In the genomic region with DNA sequence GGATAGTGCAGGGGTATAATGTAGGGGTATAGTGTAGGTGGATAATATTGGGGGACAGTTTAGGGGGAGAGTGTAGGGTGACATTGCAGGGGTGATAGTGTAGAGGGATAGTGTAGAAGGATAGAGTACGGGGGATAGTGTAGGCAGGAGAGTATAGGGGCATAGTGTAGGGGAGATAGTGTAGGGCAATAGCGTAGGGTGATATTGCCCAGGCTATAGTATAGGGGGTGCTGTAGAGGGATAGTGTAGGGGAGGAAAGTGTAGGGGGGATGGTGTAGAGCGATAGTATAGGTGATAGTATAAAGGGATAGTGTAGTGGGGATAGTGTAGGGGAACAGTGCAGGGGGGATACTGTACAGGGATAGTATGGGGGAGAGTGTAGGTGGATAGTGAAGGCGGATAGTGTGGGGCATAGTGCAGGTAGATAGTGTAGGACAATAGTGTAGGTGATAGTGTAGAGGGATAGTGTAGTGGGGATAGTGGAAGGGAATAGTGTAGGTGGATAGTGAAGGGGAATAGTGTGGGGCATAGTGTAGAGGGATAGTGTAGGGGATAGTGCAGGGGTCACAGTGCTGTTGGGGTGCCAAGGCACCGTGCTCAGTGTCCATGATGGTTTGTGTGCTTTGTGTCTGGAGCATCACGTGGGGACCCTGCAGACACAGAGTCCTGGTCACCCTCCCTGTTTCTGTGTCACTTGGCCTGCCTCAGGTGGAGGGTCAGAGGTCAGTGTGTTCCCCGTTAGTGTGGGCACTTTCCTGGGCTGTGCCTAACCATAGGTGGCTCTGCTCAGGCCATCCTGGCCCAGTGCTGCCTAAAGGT, we compare ENCODE assay signal across 22 cellular contexts. TPM values are rescaled to one million over a fixed set of nuclear protein-coding genes. Genes with fewer than 3 reads are reported as not detected.
DNase-seq lines count a peak whose midpoint lies in the region; ATAC-seq, FAIRE-seq and TF ChIP-seq lines count a peak whose summit lies in the region.
"Had no signal": no experiment of that assay in that cellular context is flagged by ENCODE, and none has a peak within 500 bp of the region (broad histone marks: within the 10 kb centered on the region; RNA-seq: fewer than 3 reads in every experiment).

No MANE protein-coding gene starts in this region.

- H4K20me1 ChIP-seq in IMR-90 (ENCODE audit: insufficient read depth, low read length): peaks cover 12% of the 10 kb centered on the region

- in situ Hi-C loops in IMR-90 (cut with MboI; ENCODE audit: low sequenced_read_pairs): no loop called here

- peaks cover 22% of the 10 kb centered on the region for H3K4me1 Mint-ChIP-seq in stimulated activated memory B cell treated with anti-CD40 and anti-IgM and Interleukin-4, amounts not matched to agents 10 μg/mL and 1 μg/mL and 100 μg/mL, for 72 hours

- H3K18ac ChIP-seq in IMR-90 (ENCODE audit: low read depth, low read length): no peak overlapping the region

- WGBS in IMR-90 (ENCODE audit: extremely low coverage in 2 of 2, insufficient read length in 1 of 2), 2 experiments: 67 to 100% methylated on average over 3 to 4 of the region's 7 CpGs

- H2BK5ac ChIP-seq in IMR-90 (ENCODE audit: low read depth, low read length, poor library complexity, severe bottlenecking): no peak overlapping the region

- peaks cover 22% of the 10 kb centered on the region for H3K27me3 ChIP-seq in IMR-90 (ENCODE audit: control insufficient read depth, insufficient read depth, low read length)
- H3K27me3 ChIP-seq in bronchial epithelial cell (ENCODE audit: control insufficient read depth, insufficient read depth, low read length): peaks cover 3% of the 10 kb centered on the region

- no peak overlapping the region for H4K8ac ChIP-seq in IMR-90 (ENCODE audit: low read depth in 2 of 2, low read length in 2 of 2)

- CTCF ChIA-PET in IMR-90 (lab: Yijun Ruan, JAX): no interaction called here

- no peak overlapping the region for H3K4ac ChIP-seq in IMR-90 (ENCODE audit: low read depth, low read length)

- H2AFZ ChIP-seq in IMR-90 (replicated peaks; ENCODE audit: low read length, poor library complexity): peak overlapping the region; percentile 33
- H2AFZ ChIP-seq: PC-9 had no signal

- H3K36me3 Mint-ChIP-seq in stimulated activated memory B cell treated with anti-CD40 and anti-IgM and Interleukin-4, amounts not matched to agents 10 μg/mL and 1 μg/mL and 100 μg/mL, for 72 hours: no peaks in the 10 kb centered on the region
- H3K36me3 Mint-ChIP-seq: CD4-positive, alpha-beta memory T cell had no signal

- H3K14ac ChIP-seq in IMR-90 (replicated peaks; ENCODE audit: low read depth, low read length): no peak overlapping the region

- POLR2A ChIA-PET in IMR-90 (lab: Charles Lee; ENCODE audit: unreplicated experiment): no interaction called here

- H3K4me1 ChIP-seq in IMR-90 (ENCODE audit: control insufficient read depth, insufficient read depth, low read length): no peaks in the 10 kb centered on the region
- H3K4me1 ChIP-seq: adrenal gland, gastrocnemius medialis had no signal

- no peak overlapping the region for H2AK5ac ChIP-seq in IMR-90 (ENCODE audit: low read depth, low read length)

- intact Hi-C loops in IMR-90 (cut with micrococcal nuclease): no loop called here

- no peak overlapping the region for H3K27ac ChIP-seq in IMR-90 (ENCODE audit: insufficient read depth, low read length)
- H3K27ac ChIP-seq: adrenal gland, cardiac muscle cell, dorsolateral prefrontal cortex, gastrocnemius medialis, neutrophil, PC-9, tibial nerve had no signal

- dilution Hi-C loops in IMR-90 (cut with HindIII; ENCODE audit: low sequenced_read_pairs, unreplicated experiment): no loop called here

- H3K23ac ChIP-seq in IMR-90 (ENCODE audit: low read depth, low read length): no peak overlapping the region

- TF ChIP-seq CTCF in IMR-90 (conservative IDR thresholded peaks at IDR 0.05; ENCODE audit: low read depth, low read length) (no peak), bronchial epithelial cell (IDR thresholded peaks at IDR 0.05; ENCODE audit: insufficient read depth, low read length, severe bottlenecking) (no peak)

- H3K4me3 Mint-ChIP-seq in stimulated activated memory B cell treated with anti-CD40 and anti-IgM and Interleukin-4, amounts not matched to agents 10 μg/mL and 1 μg/mL and 100 μg/mL, for 72 hours: no peak overlapping the region
- H3K4me3 Mint-ChIP-seq: CD4-positive, alpha-beta memory T cell; H9 had no signal

- no peak overlapping the region for H2BK15ac ChIP-seq in IMR-90 (ENCODE audit: low read depth, low read length)

- no peaks in the 10 kb centered on the region for H3K9me3 ChIP-seq in IMR-90 (ENCODE audit: control insufficient read depth, insufficient read depth, low read length)
- H3K9me3 ChIP-seq: adrenal gland, gastrocnemius medialis, neutrophil, tibial nerve had no signal

- H3K4me3 ChIP-seq in IMR-90 (ENCODE audit: insufficient read depth, low read depth, low read length) (no peak overlapping the region), bronchial epithelial cell (ENCODE audit: low read depth, low read length) (no peak overlapping the region)
- H3K4me3 ChIP-seq: adrenal gland, cardiac muscle cell, dorsolateral prefrontal cortex, gastrocnemius medialis, PC-9, tibial nerve had no signal

- no peak overlapping the region for H3K9ac ChIP-seq in IMR-90 (ENCODE audit: low read depth, low read length)

- no peak overlapping the region for H3K27ac Mint-ChIP-seq in stimulated activated memory B cell treated with anti-CD40 and anti-IgM and Interleukin-4, amounts not matched to agents 10 μg/mL and 1 μg/mL and 100 μg/mL, for 72 hours
- H3K27ac Mint-ChIP-seq: H9 had no signal

- H3K56ac ChIP-seq in IMR-90 (ENCODE audit: extremely low read depth, insufficient read depth, low read length): no peak overlapping the region

- no peak overlapping the region for H2BK120ac ChIP-seq in IMR-90 (ENCODE audit: low read depth, low read length)

- H4K91ac ChIP-seq in IMR-90 (ENCODE audit: insufficient read depth, low read depth, low read length): no peak overlapping the region

- H4K5ac ChIP-seq in IMR-90 (ENCODE audit: low read depth, low read length): no peak overlapping the region

- BruUV-seq in IMR-90 (replicated peaks; lab: Mats Ljungman, UMichigan): no TSS peak

- FAIRE-seq in bronchial epithelial cell (lab: Jason Lieb, UNC): peak; percentile 82
- FAIRE-seq: GM18507 had no signal

- no peak for TF ChIP-seq RAD21 in IMR-90 (IDR thresholded peaks at IDR 0.05; ENCODE audit: low read length)

- no peak overlapping the region for H2AK9ac ChIP-seq in IMR-90 (replicated peaks; ENCODE audit: low read depth, low read length, poor library complexity)

- no peaks in the 10 kb centered on the region for H3K9me3 Mint-ChIP-seq in stimulated activated memory B cell treated with anti-CD40 and anti-IgM and Interleukin-4, amounts not matched to agents 10 μg/mL and 1 μg/mL and 100 μg/mL, for 72 hours
- H3K9me3 Mint-ChIP-seq: CD4-positive, alpha-beta memory T cell; H9 had no signal

- no peak for TF ChIP-seq POLR2A in IMR-90 (IDR thresholded peaks at IDR 0.05; ENCODE audit: low read depth, low read length)

- H2BK20ac ChIP-seq in IMR-90 (ENCODE audit: low read depth, low read length): no peak overlapping the region

- DNase-seq in activated effector memory CD4-positive, alpha-beta T cell treated with anti-CD3 and anti-CD28 coated beads, Interleukin-2, amount 50 U/mL, for 16 hours: peak; percentile 34
- DNase-seq in activated effector memory CD4-positive, alpha-beta T cell treated with Interleukin-2 at 50 U/mL for 16 hours: no peak
- DNase-seq in IMR-90 (no peak), bronchial epithelial cell (ENCODE audit: low read depth) (no peak), NCI-H526 (lab: John Stamatoyannopoulos, UW) (no peak), DMS79 treated with DMSO at 0.1 percent for 48 hours (lab: John Stamatoyannopoulos, UW) (no peak)
- DNase-seq: CD4-positive, alpha-beta memory T cell; gastrocnemius medialis; H9; KG1; kidney glomerular epithelial cell; NCI-H1048; NCI-H2107; PC-9 had no signal

- no peaks in the 10 kb centered on the region for H3K36me3 ChIP-seq in IMR-90 (ENCODE audit: control insufficient read depth, insufficient read depth, low read length)
- H3K36me3 ChIP-seq in bronchial epithelial cell (ENCODE audit: control insufficient read depth, insufficient read depth, low read length): no peaks in the 10 kb centered on the region
- H3K36me3 ChIP-seq: adrenal gland, cardiac muscle cell, gastrocnemius medialis, neutrophil, tibial nerve had no signal

- ATAC-seq in IMR-90 (ENCODE audit: low read depth): no peak; the same call in 1 of the 2 replicates
- ATAC-seq in stimulated activated memory B cell treated with anti-CD40 and anti-IgM and Interleukin-4, amounts not matched to agents 10 μg/mL and 1 μg/mL and 100 μg/mL, for 72 hours: peak; percentile 10
- no peak for ATAC-seq in HG02642 (IDR thresholded peaks at IDR 0.05; ENCODE audit: poor library complexity, unreplicated experiment)
- ATAC-seq: gastrocnemius medialis had no signal

- peaks cover 17% of the 10 kb centered on the region for H3K27me3 Mint-ChIP-seq in stimulated activated memory B cell treated with anti-CD40 and anti-IgM and Interleukin-4, amounts not matched to agents 10 μg/mL and 1 μg/mL and 100 μg/mL, for 72 hours
- H3K27me3 Mint-ChIP-seq: CD4-positive, alpha-beta memory T cell had no signal

- H3K9me1 ChIP-seq in IMR-90 (ENCODE audit: insufficient read depth, low read length): no peaks in the 10 kb centered on the region

- no peaks in the 10 kb centered on the region for H3K79me1 ChIP-seq in IMR-90 (ENCODE audit: low read depth in 1 of 2, low read length in 2 of 2)

- no peak overlapping the region for H3K4me2 ChIP-seq in IMR-90 (ENCODE audit: low read depth, low read length)
- H3K4me2 ChIP-seq: PC-9 had no signal

TF ChIP-seq in IMR-90, 13 proteins besides CTCF, POLR2A, EP300 and RAD21:
- no peak for TF ChIP-seq CEBPB (IDR thresholded peaks at IDR 0.05; ENCODE audit: low read depth, low read length)

RNA-seq across cellular contexts. Expression of a gene that starts 10.5 kb away (rescaled TPM):
- total RNA-seq in IMR-90 (2012; rRNA removed): 306 and 330 TPM in 2 replicates
- polyA plus RNA-seq in IMR-90 (2012; rRNA removed): 1,099 and 1,100 TPM in 2 replicates
- 570 and 893 TPM in 2 replicates for polyA plus RNA-seq in IMR-90 (2012; cell fraction: cytosol; rRNA removed)
- polyA plus RNA-seq in IMR-90 (2012; cell fraction: nucleus; rRNA removed; ENCODE audit: low replicate concordance): 435 and 685 TPM in 2 replicates
- 240 and 297 TPM in 2 replicates for total RNA-seq in bronchial epithelial cell

RNA-seq across cellular contexts. Expression of a gene that starts 31.1 kb away (rescaled TPM):
- total RNA-seq in IMR-90 (2012; rRNA removed): 4.3 and 4.7 TPM in 2 replicates
- 13.0 and 15.4 TPM in 2 replicates for polyA plus RNA-seq in IMR-90 (2012; rRNA removed)
- 20.6 and 27.3 TPM in 2 replicates for polyA plus RNA-seq in IMR-90 (2012; cell fraction: cytosol; rRNA removed)
- polyA plus RNA-seq in IMR-90 (2012; cell fraction: nucleus; rRNA removed; ENCODE audit: low replicate concordance): 46.8 and 78.0 TPM in 2 replicates
- 16.1 and 17.1 TPM in 2 replicates for total RNA-seq in bronchial epithelial cell

RNA-seq across cellular contexts. Expression of a gene that starts 37.1 kb away (rescaled TPM):
- total RNA-seq in IMR-90 (2012; rRNA removed) (48.9 TPM in 2 replicates), bronchial epithelial cell (43.2 and 87.7 TPM in 2 replicates)
- polyA plus RNA-seq in IMR-90 (2012; rRNA removed): 95.4 and 121 TPM in 2 replicates
- 115 and 152 TPM in 2 replicates for polyA plus RNA-seq in IMR-90 (2012; cell fraction: cytosol; rRNA removed)
- 146 and 244 TPM in 2 replicates for polyA plus RNA-seq in IMR-90 (2012; cell fraction: nucleus; rRNA removed; ENCODE audit: low replicate concordance)
